ENCODE assay signal across 8 cellular contexts in genomic region chr1:52403566-52404115, GRCh38. TPM values are rescaled to one million over a fixed set of nuclear protein-coding genes. Genes with fewer than 3 reads are reported as not detected.
A peak's percentile ranks its signal among the peaks of the same experiment; 100 is the strongest.
DNase-seq lines count a peak whose midpoint lies in the region; ATAC-seq and TF ChIP-seq lines count a peak whose summit lies in the region.

No MANE protein-coding gene starts in this region.

- no peak for TF ChIP-seq POLR2A in esophagus muscularis mucosa (IDR thresholded peaks at IDR 0.05; ENCODE audit: low read depth)

- DNase-seq in AG10803 (ENCODE audit: low read depth) (peak; percentile 72), NCI-H446 treated with DMSO at 0.1 percent for 48 hours (lab: John Stamatoyannopoulos, UW) (peak; percentile 45), esophagus muscularis mucosa (ENCODE audit: extremely low spot score) (no peak), upper lobe of right lung (no peak)
- peak; percentile 28 to 38 for DNase-seq in activated CD4-positive, alpha-beta T cell treated with anti-CD3 and anti-CD28 coated beads, Interleukin-2, amount 50 U/mL, for 4 hours

- WGBS in esophagus muscularis mucosa = 1% methylated on average over 13 of the region's 16 CpGs

- intact Hi-C loops in esophagus muscularis mucosa (cut with DNase I) (loop anchor here (2.0 to 10.0 kb wide), 2 partner anchors 37 to 281 kb away; partner anchors contain the start of gene CC2D1B), upper lobe of right lung (cut with DNase I) (no loop called here)

- H3K36me3 ChIP-seq in esophagus muscularis mucosa (peaks cover 10 to 29% (median 23%) of the 10 kb centered on the region in 4 donors), neuron (ENCODE audit: insufficient read depth, low read length) (peaks cover 44% of the 10 kb centered on the region), upper lobe of right lung (peaks cover 25% of the 10 kb centered on the region)

- peaks cover 16 to 30% (median 25%) of the 10 kb centered on the region in 4 donors for H3K4me1 ChIP-seq in esophagus muscularis mucosa
- H3K4me1 ChIP-seq in neuron (ENCODE audit: insufficient read depth, low read length) = peaks cover 21% of the 10 kb centered on the region
- peaks cover 10% of the 10 kb centered on the region for H3K4me1 ChIP-seq in upper lobe of right lung

- H3K9me3 ChIP-seq in esophagus muscularis mucosa (no peaks in the 10 kb centered on the region), neuron (ENCODE audit: low read length) (no peaks in the 10 kb centered on the region), upper lobe of right lung (no peaks in the 10 kb centered on the region)

- H2AFZ ChIP-seq in neuron (ENCODE audit: low read depth, low read length) = peak overlapping the region; percentile 87

- no peak for TF ChIP-seq CTCF in AG10803 (conservative IDR thresholded peaks at IDR 0.05; ENCODE audit: low read length)
- TF ChIP-seq CTCF in esophagus muscularis mucosa (IDR thresholded peaks at IDR 0.05) = no peak
- TF ChIP-seq CTCF in upper lobe of right lung (IDR thresholded peaks at IDR 0.05) = no peak

- TF ChIP-seq EP300 in esophagus muscularis mucosa (IDR thresholded peaks at IDR 0.05) = no peak

- H3K4me3 ChIP-seq in AG10803 (ENCODE audit: low read length) (peak overlapping the region; percentile 86), esophagus muscularis mucosa (peak overlapping the region; percentile 72 to 91 (median 83)), neuron (ENCODE audit: low read length) (peak overlapping the region; percentile 91), upper lobe of right lung (peak overlapping the region; percentile 78)

- ATAC-seq in GM18867 (IDR thresholded peaks at IDR 0.05; ENCODE audit: unreplicated experiment) = peak; percentile 51
- peak; percentile 29 for ATAC-seq in HG03066 (IDR thresholded peaks at IDR 0.05; ENCODE audit: low read depth, unreplicated experiment)
- peak; percentile 50 for ATAC-seq in upper lobe of right lung

- H3K27me3 ChIP-seq in esophagus muscularis mucosa (no peaks in the 10 kb centered on the region), neuron (ENCODE audit: insufficient read depth, low read length) (no peaks in the 10 kb centered on the region), upper lobe of right lung (no peaks in the 10 kb centered on the region)

- H3K27ac ChIP-seq in esophagus muscularis mucosa (replicated peaks in 1 of 4) = peak overlapping the region; percentile 86 to 91 (median 90)
- no peak overlapping the region for H3K27ac ChIP-seq in upper lobe of right lung

RNA-seq across cellular contexts. Expression of gene ORC1, which starts 0.6 kb away (rescaled TPM):
- total RNA-seq in esophagus muscularis mucosa (1 to 10 TPM in 1 of 4 donors, under 1 TPM in 3; 0.17 to 1.2 (median 0.33) TPM), upper lobe of right lung (0.43 TPM)

RNA-seq across cellular contexts. Expression of gene PRPF38A, which starts 0.8 kb away (rescaled TPM):
- 10 to 100 TPM; 10.9 to 21.7 (median 13.7) TPM for total RNA-seq in esophagus muscularis mucosa
- total RNA-seq in upper lobe of right lung = 38.2 TPM

RNA-seq across cellular contexts. Expression of gene CC2D1B, which starts 37.6 kb away (rescaled TPM):
- 10 to 100 TPM; 19.5 to 30.3 (median 25.1) TPM for total RNA-seq in esophagus muscularis mucosa
- total RNA-seq in upper lobe of right lung = 52.5 TPM

Comparison
In these comparisons a context has a peak if more than half of its experiments do, and no peak if none do; other contexts are left out.
1. DNase-seq: peak in AG10803 (single experiment), NCI-H446 treated with DMSO at 0.1 percent for 48 hours (single experiment) and activated CD4-positive, alpha-beta T cell treated with anti-CD3 and anti-CD28 coated beads, Interleukin-2, amount 50 U/mL, for 4 hours (2 of 2); none in esophagus muscularis mucosa (single experiment) and upper lobe of right lung (single experiment).
2. Peak in every context shown above with its lines, with median percentiles within 50 percentile points of each other: H3K4me3 ChIP-seq and ATAC-seq.